In the genomic region with DNA sequence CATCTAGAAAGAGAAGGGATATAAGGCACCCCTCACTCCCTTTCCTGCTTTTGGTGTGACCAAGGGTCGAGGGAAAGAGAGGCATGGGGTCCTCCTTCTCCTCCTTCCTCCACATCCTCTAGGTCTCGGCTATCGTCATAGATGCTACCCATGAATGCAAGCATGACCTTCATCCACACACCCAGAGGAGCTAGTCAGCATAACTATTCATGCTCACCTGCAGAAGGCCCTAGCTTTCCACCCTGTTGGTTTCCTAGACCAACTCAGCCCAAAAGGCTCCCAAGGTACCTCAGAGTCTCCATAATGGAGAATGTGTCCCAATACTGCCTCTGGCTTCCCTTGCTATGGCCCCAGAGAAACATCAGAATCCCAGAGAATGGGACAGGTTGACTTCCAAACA, we compare ENCODE assay signal across 3 cellular contexts.
TF ChIP-seq lines count a peak whose summit lies in the region.

No MANE protein-coding gene starts in this region.

TF ChIP-seq in HepG2, 621 proteins besides CTCF, POLR2A, EP300 and RAD21:
- TF ChIP-seq MYNN (CRISPR knock-in tag; IDR thresholded peaks at IDR 0.05; ENCODE audit: low read depth): no peak
- TF ChIP-seq PRMT3 (CRISPR knock-in tag; IDR thresholded peaks at IDR 0.05; ENCODE audit: borderline replicate concordance, low read depth): no peak
- TF ChIP-seq ZNF83 (CRISPR knock-in tag; IDR thresholded peaks at IDR 0.05; ENCODE audit: borderline replicate concordance): no peak
- TF ChIP-seq ZBTB42 (CRISPR knock-in tag; IDR thresholded peaks at IDR 0.05): no peak
- TF ChIP-seq, protein P1, sequence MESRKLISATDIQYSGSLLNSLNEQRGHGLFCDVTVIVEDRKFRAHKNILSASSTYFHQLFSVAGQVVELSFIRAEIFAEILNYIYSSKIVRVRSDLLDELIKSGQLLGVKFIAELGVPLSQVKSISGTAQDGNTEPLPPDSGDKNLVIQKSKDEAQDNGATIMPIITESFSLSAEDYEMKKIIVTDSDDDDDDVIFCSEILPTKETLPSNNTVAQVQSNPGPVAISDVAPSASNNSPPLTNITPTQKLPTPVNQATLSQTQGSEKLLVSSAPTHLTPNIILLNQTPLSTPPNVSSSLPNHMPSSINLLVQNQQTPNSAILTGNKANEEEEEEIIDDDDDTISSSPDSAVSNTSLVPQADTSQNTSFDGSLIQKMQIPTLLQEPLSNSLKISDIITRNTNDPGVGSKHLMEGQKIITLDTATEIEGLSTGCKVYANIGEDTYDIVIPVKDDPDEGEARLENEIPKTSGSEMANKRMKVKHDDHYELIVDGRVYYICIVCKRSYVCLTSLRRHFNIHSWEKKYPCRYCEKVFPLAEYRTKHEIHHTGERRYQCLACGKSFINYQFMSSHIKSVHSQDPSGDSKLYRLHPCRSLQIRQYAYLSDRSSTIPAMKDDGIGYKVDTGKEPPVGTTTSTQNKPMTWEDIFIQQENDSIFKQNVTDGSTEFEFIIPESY (CRISPR knock-in tag; IDR thresholded peaks at IDR 0.05): no peak
- peak; percentile 100 for TF ChIP-seq ZNF616 (CRISPR knock-in tag; IDR thresholded peaks at IDR 0.05; ENCODE audit: low read depth)
- TF ChIP-seq, protein P2, sequence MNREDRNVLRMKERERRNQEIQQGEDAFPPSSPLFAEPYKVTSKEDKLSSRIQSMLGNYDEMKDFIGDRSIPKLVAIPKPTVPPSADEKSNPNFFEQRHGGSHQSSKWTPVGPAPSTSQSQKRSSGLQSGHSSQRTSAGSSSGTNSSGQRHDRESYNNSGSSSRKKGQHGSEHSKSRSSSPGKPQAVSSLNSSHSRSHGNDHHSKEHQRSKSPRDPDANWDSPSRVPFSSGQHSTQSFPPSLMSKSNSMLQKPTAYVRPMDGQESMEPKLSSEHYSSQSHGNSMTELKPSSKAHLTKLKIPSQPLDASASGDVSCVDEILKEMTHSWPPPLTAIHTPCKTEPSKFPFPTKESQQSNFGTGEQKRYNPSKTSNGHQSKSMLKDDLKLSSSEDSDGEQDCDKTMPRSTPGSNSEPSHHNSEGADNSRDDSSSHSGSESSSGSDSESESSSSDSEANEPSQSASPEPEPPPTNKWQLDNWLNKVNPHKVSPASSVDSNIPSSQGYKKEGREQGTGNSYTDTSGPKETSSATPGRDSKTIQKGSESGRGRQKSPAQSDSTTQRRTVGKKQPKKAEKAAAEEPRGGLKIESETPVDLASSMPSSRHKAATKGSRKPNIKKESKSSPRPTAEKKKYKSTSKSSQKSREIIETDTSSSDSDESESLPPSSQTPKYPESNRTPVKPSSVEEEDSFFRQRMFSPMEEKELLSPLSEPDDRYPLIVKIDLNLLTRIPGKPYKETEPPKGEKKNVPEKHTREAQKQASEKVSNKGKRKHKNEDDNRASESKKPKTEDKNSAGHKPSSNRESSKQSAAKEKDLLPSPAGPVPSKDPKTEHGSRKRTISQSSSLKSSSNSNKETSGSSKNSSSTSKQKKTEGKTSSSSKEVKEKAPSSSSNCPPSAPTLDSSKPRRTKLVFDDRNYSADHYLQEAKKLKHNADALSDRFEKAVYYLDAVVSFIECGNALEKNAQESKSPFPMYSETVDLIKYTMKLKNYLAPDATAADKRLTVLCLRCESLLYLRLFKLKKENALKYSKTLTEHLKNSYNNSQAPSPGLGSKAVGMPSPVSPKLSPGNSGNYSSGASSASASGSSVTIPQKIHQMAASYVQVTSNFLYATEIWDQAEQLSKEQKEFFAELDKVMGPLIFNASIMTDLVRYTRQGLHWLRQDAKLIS (CRISPR knock-in tag; IDR thresholded peaks at IDR 0.05): no peak
TF ChIP-seq in HepG2: peak in this region for 1.

TF ChIP-seq in HEK293, 187 proteins besides CTCF, POLR2A, EP300 and RAD21 (continues in another document):
- TF ChIP-seq, protein P3, sequence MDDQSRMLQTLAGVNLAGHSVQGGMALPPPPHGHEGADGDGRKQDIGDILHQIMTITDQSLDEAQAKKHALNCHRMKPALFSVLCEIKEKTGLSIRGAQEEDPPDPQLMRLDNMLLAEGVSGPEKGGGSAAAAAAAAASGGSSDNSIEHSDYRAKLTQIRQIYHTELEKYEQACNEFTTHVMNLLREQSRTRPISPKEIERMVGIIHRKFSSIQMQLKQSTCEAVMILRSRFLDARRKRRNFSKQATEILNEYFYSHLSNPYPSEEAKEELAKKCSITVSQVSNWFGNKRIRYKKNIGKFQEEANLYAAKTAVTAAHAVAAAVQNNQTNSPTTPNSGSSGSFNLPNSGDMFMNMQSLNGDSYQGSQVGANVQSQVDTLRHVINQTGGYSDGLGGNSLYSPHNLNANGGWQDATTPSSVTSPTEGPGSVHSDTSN (CRISPR knock-in tag; IDR thresholded peaks at IDR 0.05): no peak
- TF ChIP-seq, protein P4, sequence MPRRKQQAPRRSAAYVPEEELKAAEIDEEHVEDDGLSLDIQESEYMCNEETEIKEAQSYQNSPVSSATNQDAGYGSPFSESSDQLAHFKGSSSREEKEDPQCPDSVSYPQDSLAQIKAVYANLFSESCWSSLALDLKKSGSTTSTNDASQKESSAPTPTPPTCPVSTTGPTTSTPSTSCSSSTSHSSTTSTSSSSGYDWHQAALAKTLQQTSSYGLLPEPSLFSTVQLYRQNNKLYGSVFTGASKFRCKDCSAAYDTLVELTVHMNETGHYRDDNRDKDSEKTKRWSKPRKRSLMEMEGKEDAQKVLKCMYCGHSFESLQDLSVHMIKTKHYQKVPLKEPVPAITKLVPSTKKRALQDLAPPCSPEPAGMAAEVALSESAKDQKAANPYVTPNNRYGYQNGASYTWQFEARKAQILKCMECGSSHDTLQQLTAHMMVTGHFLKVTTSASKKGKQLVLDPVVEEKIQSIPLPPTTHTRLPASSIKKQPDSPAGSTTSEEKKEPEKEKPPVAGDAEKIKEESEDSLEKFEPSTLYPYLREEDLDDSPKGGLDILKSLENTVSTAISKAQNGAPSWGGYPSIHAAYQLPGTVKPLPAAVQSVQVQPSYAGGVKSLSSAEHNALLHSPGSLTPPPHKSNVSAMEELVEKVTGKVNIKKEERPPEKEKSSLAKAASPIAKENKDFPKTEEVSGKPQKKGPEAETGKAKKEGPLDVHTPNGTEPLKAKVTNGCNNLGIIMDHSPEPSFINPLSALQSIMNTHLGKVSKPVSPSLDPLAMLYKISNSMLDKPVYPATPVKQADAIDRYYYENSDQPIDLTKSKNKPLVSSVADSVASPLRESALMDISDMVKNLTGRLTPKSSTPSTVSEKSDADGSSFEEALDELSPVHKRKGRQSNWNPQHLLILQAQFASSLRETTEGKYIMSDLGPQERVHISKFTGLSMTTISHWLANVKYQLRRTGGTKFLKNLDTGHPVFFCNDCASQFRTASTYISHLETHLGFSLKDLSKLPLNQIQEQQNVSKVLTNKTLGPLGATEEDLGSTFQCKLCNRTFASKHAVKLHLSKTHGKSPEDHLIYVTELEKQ (tag by site-specific recombination; IDR thresholded peaks at IDR 0.05; ENCODE audit: borderline replicate concordance): no peak
- TF ChIP-seq, protein P5, sequence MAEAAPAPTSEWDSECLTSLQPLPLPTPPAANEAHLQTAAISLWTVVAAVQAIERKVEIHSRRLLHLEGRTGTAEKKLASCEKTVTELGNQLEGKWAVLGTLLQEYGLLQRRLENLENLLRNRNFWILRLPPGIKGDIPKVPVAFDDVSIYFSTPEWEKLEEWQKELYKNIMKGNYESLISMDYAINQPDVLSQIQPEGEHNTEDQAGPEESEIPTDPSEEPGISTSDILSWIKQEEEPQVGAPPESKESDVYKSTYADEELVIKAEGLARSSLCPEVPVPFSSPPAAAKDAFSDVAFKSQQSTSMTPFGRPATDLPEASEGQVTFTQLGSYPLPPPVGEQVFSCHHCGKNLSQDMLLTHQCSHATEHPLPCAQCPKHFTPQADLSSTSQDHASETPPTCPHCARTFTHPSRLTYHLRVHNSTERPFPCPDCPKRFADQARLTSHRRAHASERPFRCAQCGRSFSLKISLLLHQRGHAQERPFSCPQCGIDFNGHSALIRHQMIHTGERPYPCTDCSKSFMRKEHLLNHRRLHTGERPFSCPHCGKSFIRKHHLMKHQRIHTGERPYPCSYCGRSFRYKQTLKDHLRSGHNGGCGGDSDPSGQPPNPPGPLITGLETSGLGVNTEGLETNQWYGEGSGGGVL (tag by site-specific recombination; IDR thresholded peaks at IDR 0.05): no peak
- TF ChIP-seq SP2 (tag by site-specific recombination; IDR thresholded peaks at IDR 0.05) (no peak), SALL2 (tag by site-specific recombination; IDR thresholded peaks at IDR 0.05; ENCODE audit: borderline replicate concordance) (no peak), OSR2 (tag by site-specific recombination; IDR thresholded peaks at IDR 0.05) (no peak), ZNF112 (tag by site-specific recombination; IDR thresholded peaks at IDR 0.05) (no peak), ZNF335 (tag by site-specific recombination; conservative IDR thresholded peaks at IDR 0.05) (no peak), ZNF121 (tag by site-specific recombination; IDR thresholded peaks at IDR 0.05) (no peak), KLF8 (tag by site-specific recombination; IDR thresholded peaks at IDR 0.05) (0 out of 2 replicates have a peak, but pooled peaks have one; percentile 38), ZNF558 (tag by site-specific recombination; IDR thresholded peaks at IDR 0.05) (no peak), ZNF311 (tag by site-specific recombination; IDR thresholded peaks at IDR 0.05; ENCODE audit: borderline replicate concordance) (no peak)
- TF ChIP-seq, protein P6, sequence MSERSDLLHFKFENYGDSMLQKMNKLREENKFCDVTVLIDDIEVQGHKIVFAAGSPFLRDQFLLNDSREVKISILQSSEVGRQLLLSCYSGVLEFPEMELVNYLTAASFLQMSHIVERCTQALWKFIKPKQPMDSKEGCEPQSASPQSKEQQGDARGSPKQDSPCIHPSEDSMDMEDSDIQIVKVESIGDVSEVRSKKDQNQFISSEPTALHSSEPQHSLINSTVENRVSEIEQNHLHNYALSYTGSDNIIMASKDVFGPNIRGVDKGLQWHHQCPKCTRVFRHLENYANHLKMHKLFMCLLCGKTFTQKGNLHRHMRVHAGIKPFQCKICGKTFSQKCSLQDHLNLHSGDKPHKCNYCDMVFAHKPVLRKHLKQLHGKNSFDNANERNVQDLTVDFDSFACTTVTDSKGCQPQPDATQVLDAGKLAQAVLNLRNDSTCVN (tag by site-specific recombination; optimal IDR thresholded peaks at IDR 0.05): no peak

TF ChIP-seq in K562, 482 proteins besides CTCF, POLR2A, EP300 and RAD21 (continues in another document):
- TF ChIP-seq BRD9 (IDR thresholded peaks at IDR 0.05; ENCODE audit: low read depth, partially characterized antibody) (no peak), ZNF707 (CRISPR knock-in tag; conservative IDR thresholded peaks at IDR 0.05) (no peak), CBX5 (IDR thresholded peaks at IDR 0.05; ENCODE audit: borderline replicate concordance, low read depth) (peak; percentile 98), PPARD (CRISPR knock-in tag; IDR thresholded peaks at IDR 0.05) (no peak), ZFP36 (IDR thresholded peaks at IDR 0.05; ENCODE audit: low read depth, low read length, partially characterized antibody) (peak; percentile 35), ZNF561 (CRISPR knock-in tag; conservative IDR thresholded peaks at IDR 0.05) (no peak), HDAC3 (IDR thresholded peaks at IDR 0.05; ENCODE audit: borderline replicate concordance, partially characterized antibody) (no peak), FOXA1 (IDR thresholded peaks at IDR 0.05; ENCODE audit: borderline replicate concordance) (no peak), ZBTB7A (IDR thresholded peaks at IDR 0.05; ENCODE audit: borderline replicate concordance, control insufficient read depth, low read depth, low read length) (no peak)
- TF ChIP-seq, protein P7, sequence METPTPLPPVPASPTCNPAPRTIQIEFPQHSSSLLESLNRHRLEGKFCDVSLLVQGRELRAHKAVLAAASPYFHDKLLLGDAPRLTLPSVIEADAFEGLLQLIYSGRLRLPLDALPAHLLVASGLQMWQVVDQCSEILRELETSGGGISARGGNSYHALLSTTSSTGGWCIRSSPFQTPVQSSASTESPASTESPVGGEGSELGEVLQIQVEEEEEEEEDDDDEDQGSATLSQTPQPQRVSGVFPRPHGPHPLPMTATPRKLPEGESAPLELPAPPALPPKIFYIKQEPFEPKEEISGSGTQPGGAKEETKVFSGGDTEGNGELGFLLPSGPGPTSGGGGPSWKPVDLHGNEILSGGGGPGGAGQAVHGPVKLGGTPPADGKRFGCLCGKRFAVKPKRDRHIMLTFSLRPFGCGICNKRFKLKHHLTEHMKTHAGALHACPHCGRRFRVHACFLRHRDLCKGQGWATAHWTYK (CRISPR knock-in tag; IDR thresholded peaks at IDR 0.05): no peak
- TF ChIP-seq, protein P8, sequence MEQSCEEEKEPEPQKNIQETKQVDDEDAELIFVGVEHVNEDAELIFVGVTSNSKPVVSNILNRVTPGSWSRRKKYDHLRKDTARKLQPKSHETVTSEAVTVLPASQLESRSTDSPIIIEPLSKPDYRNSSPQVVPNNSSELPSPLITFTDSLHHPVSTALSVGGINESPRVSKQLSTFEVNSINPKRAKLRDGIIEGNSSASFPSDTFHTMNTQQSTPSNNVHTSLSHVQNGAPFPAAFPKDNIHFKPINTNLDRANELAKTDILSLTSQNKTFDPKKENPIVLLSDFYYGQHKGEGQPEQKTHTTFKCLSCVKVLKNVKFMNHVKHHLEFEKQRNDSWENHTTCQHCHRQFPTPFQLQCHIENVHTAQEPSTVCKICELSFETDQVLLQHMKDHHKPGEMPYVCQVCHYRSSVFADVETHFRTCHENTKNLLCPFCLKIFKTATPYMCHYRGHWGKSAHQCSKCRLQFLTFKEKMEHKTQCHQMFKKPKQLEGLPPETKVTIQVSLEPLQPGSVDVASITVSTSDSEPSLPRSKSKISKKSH (CRISPR knock-in tag; IDR thresholded peaks at IDR 0.05): 0 out of 2 replicates have a peak, but pooled peaks have one; percentile 62
- TF ChIP-seq, protein P9, sequence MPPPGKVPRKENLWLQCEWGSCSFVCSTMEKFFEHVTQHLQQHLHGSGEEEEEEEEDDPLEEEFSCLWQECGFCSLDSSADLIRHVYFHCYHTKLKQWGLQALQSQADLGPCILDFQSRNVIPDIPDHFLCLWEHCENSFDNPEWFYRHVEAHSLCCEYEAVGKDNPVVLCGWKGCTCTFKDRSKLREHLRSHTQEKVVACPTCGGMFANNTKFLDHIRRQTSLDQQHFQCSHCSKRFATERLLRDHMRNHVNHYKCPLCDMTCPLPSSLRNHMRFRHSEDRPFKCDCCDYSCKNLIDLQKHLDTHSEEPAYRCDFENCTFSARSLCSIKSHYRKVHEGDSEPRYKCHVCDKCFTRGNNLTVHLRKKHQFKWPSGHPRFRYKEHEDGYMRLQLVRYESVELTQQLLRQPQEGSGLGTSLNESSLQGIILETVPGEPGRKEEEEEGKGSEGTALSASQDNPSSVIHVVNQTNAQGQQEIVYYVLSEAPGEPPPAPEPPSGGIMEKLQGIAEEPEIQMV (tag; conservative IDR thresholded peaks at IDR 0.05; ENCODE audit: low read depth): no peak
- TF ChIP-seq, protein P10, sequence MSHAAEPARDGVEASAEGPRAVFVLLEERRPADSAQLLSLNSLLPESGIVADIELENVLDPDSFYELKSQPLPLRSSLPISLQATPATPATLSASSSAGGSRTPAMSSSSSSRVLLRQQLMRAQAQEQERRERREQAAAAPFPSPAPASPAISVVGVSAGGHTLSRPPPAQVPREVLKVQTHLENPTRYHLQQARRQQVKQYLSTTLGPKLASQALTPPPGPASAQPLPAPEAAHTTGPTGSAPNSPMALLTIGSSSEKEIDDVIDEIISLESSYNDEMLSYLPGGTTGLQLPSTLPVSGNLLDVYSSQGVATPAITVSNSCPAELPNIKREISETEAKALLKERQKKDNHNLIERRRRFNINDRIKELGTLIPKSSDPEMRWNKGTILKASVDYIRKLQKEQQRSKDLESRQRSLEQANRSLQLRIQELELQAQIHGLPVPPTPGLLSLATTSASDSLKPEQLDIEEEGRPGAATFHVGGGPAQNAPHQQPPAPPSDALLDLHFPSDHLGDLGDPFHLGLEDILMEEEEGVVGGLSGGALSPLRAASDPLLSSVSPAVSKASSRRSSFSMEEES (CRISPR knock-in tag; IDR thresholded peaks at IDR 0.05): no peak
- TF ChIP-seq, protein P11, sequence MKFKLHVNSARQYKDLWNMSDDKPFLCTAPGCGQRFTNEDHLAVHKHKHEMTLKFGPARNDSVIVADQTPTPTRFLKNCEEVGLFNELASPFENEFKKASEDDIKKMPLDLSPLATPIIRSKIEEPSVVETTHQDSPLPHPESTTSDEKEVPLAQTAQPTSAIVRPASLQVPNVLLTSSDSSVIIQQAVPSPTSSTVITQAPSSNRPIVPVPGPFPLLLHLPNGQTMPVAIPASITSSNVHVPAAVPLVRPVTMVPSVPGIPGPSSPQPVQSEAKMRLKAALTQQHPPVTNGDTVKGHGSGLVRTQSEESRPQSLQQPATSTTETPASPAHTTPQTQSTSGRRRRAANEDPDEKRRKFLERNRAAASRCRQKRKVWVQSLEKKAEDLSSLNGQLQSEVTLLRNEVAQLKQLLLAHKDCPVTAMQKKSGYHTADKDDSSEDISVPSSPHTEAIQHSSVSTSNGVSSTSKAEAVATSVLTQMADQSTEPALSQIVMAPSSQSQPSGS (CRISPR knock-in tag; IDR thresholded peaks at IDR 0.05): no peak
